ENCODE assay signal across 8 cellular contexts in the genomic region with DNA sequence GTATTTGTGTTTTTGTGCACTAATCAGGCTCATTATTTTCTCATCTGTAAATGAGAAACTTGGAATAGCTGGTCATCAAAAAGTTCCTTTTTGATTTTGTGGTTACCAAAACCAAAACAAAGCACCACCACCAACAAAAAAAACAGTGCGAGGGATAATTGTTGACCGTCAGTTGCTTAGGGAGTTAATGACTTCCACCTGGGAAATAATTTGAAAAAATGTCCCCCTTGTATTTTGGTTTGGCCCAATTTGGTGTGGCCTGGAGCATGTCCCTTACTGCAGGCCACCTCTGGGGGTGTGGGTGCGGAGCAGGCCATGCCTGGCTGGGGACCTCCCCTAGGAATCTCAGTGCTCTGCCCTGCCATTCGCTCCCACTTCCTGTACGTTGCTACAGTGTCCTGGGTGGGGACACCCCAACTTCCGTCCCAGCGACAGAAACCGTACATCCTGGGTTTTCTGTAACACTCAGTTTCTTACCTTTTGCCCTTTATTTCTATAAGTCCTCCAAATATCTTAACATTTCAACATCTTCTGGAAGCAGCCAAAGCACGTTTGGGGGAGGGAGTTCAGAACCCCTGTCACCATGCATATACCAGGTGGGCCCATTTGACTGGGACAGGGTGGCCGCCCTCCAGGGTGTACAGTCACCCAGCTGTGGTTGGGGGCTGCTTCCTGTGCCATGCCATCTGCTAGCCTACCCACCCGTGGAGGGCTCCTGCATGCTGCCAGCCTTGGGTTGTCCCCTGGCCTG. TPM values are rescaled to one million over a fixed set of nuclear protein-coding genes. Genes with fewer than 3 reads are reported as not detected.
A peak's percentile ranks its signal among the peaks of the same experiment; 100 is the strongest.
DNase-seq lines count a peak whose midpoint lies in the region; ATAC-seq and TF ChIP-seq lines count a peak whose summit lies in the region.

No MANE protein-coding gene starts in this region.

- H3K4me1 ChIP-seq in tibial artery = peaks cover 0 to 57% (median 26%) of the 10 kb centered on the region in 4 donors

- no peaks in the 10 kb centered on the region for H3K27me3 Mint-ChIP-seq in osteocyte (ENCODE audit: unreplicated experiment)

- peaks cover 2% of the 10 kb centered on the region for H3K36me3 Mint-ChIP-seq in osteocyte (ENCODE audit: unreplicated experiment)

- no peaks in the 10 kb centered on the region for H3K36me3 ChIP-seq in tibial artery

- no peaks in the 10 kb centered on the region for H3K9me3 Mint-ChIP-seq in osteocyte (ENCODE audit: unreplicated experiment)

- no peak overlapping the region for H3K27ac ChIP-seq in tibial artery

- peaks cover 43% of the 10 kb centered on the region for H3K4me1 Mint-ChIP-seq in osteocyte (ENCODE audit: unreplicated experiment)

- peak; percentile 59 for DNase-seq in GF-D8 (lab: John Stamatoyannopoulos, UW)
- peak; percentile 71 to 72 for DNase-seq in Kasumi-1 (lab: John Stamatoyannopoulos, UW)
- peak; percentile 76 for DNase-seq in germinal center (ENCODE audit: low spot score)
- no peak for DNase-seq in tibial artery
- DNase-seq in stimulated activated CD4-positive, alpha-beta T cell treated with anti-CD3 and anti-CD28 coated beads, Interleukin-1b, Interleukin-23, amount 100 ng/mL, for 48 hours = no peak
- no peak for DNase-seq in osteocyte (ENCODE audit: extremely low spot score, unreplicated experiment)
- no peak for DNase-seq in T1000 (lab: John Stamatoyannopoulos, UW)

- no peak overlapping the region for H3K4me3 Mint-ChIP-seq in osteocyte (ENCODE audit: unreplicated experiment)

- H3K4me3 ChIP-seq in tibial artery = no peak overlapping the region

- H3K9me3 ChIP-seq in tibial artery = no peaks in the 10 kb centered on the region

- peak; percentile 55 for ATAC-seq in GM21526 (IDR thresholded peaks at IDR 0.05; ENCODE audit: low FRiP score, unreplicated experiment)

- H3K27me3 ChIP-seq in tibial artery = no peaks in the 10 kb centered on the region

- no peak overlapping the region for H3K27ac Mint-ChIP-seq in osteocyte (ENCODE audit: unreplicated experiment)

- intact Hi-C loops in tibial artery (cut with DNase I; ENCODE audit: low total_unique reads) = no loop called here

- TF ChIP-seq CTCF in tibial artery (IDR thresholded peaks at IDR 0.05) (no peak), osteocyte (IDR thresholded peaks at IDR 0.05) (no peak)

RNA-seq across cellular contexts. Expression of a gene that starts 31.3 kb away (rescaled TPM):
- total RNA-seq in osteocyte = 39.5 and 45.4 TPM in 2 replicates

Comparison
In these comparisons a context has a peak if more than half of its experiments do, and no peak if none do; other contexts are left out.
1. DNase-seq: peak in GF-D8 (single experiment), Kasumi-1 (2 of 2) and germinal center (single experiment); none in tibial artery (0 of 2), stimulated activated CD4-positive, alpha-beta T cell treated with anti-CD3 and anti-CD28 coated beads, Interleukin-1b, Interleukin-23, amount 100 ng/mL, for 48 hours (single experiment), osteocyte (single experiment) and T1000 (single experiment).